In the genomic region with DNA sequence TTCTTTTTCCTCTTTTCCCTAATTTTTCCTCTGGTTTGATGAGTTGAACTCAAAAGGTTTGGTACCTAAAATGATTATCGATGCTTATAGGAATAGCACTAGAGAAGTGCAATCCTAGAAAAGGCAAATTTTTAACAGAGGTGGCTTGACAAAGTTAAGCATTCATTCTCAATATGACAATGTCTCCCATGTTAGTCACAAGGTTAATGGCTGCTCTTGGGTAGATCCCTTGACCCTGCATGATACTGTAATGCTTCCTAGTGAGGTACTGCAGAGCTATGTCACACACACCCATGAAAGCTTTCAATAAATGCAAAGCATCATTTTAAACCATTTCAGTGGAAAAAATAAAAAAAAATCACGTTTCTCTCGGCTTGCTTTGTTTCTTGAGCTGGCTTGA, we compare ENCODE assay signal across 19 cellular contexts.
"Had no signal": no experiment of that assay in that cellular context is flagged by ENCODE, and none has a peak within 500 bp of the region (broad histone marks: within the 10 kb centered on the region; RNA-seq: fewer than 3 reads in every experiment).

No MANE protein-coding gene starts in this region.

- H3K27me3 Mint-ChIP-seq: activated CD4-positive, alpha-beta T cell treated with anti-CD3 and anti-CD28 coated beads, Interleukin-2, amount 10 ng/mL, durations not matched to agents 24 days and 14 days; activated naive CD4-positive, alpha-beta T cell treated with anti-CD3 and anti-CD28 coated beads, Interleukin-2, amount 10 ng/mL, durations not matched to agents 7 days and 5 days had no signal

- DNase-seq: activated CD4-positive, alpha-beta memory T cell treated with anti-CD3 and anti-CD28 coated beads, Interleukin-2, amount 10 ng/mL, durations not matched to agents 7 days and 5 days; activated CD4-positive, alpha-beta T cell treated with anti-CD3 and anti-CD28 coated beads, Interleukin-2, amount 10 ng/mL, durations not matched to agents 24 days and 14 days; activated CD4-positive, CD25-positive, alpha-beta regulatory T cell treated with anti-CD3 and anti-CD28 coated beads, Interleukin-2, amount 50 U/mL, for 72 hours; activated CD8-positive, alpha-beta memory T cell treated with anti-CD3 and anti-CD28 coated beads, Interleukin-2, amount 50 U/mL, for 48 hours; activated gamma-delta T cell; activated naive CD4-positive, alpha-beta T cell treated with anti-CD3 and anti-CD28 coated beads, Interleukin-2, amount 10 ng/mL, durations not matched to agents 7 days and 5 days; activated naive CD8-positive, alpha-beta T cell treated with anti-CD3 and anti-CD28 coated beads, Interleukin-2, amount 10 ng/mL, durations not matched to agents 7 days and 5 days; activated T-cell treated with anti-CD3 and anti-CD28 coated beads, Interleukin-2, amount 50 U/mL, for 24 hours; brain microvascular endothelial cell; effector memory CD8-positive, alpha-beta T cell; left colon; mammary epithelial cell; right lobe of liver; stimulated activated CD4-positive, alpha-beta T cell treated with anti-CD3 and anti-CD28 coated beads, Interleukin-4, amount 100 ng/mL, for 1 hour; T-helper 9 cell; upper lobe of right lung had no signal

- ATAC-seq: effector memory CD8-positive, alpha-beta T cell; gastroesophageal sphincter; left colon; right lobe of liver; upper lobe of right lung had no signal

- H3K4me3 Mint-ChIP-seq: activated CD4-positive, alpha-beta memory T cell treated with anti-CD3 and anti-CD28 coated beads, Interleukin-2, amount 10 ng/mL, durations not matched to agents 7 days and 5 days; activated CD4-positive, alpha-beta T cell treated with anti-CD3 and anti-CD28 coated beads, Interleukin-2, amount 10 ng/mL, durations not matched to agents 24 days and 14 days; activated naive CD4-positive, alpha-beta T cell treated with anti-CD3 and anti-CD28 coated beads, Interleukin-2, amount 10 ng/mL, durations not matched to agents 7 days and 5 days; activated naive CD8-positive, alpha-beta T cell treated with anti-CD3 and anti-CD28 coated beads, Interleukin-2, amount 10 ng/mL, durations not matched to agents 7 days and 5 days; activated T-cell treated with anti-CD3 and anti-CD28 coated beads, Interleukin-2, amount 50 U/mL, for 24 hours; effector memory CD8-positive, alpha-beta T cell; nephron; stimulated activated naive CD8-positive, alpha-beta T cell treated with anti-CD3 and anti-CD28 coated beads, Interleukin-15, Interleukin-2, amounts not matched to agents 100 ng/mL and 50 ng/mL, for 24 hours had no signal

- H3K27ac Mint-ChIP-seq: activated CD4-positive, alpha-beta memory T cell treated with anti-CD3 and anti-CD28 coated beads, Interleukin-2, amount 10 ng/mL, durations not matched to agents 7 days and 5 days; activated CD4-positive, alpha-beta T cell treated with anti-CD3 and anti-CD28 coated beads, Interleukin-2, amount 10 ng/mL, durations not matched to agents 24 days and 14 days; activated naive CD4-positive, alpha-beta T cell treated with anti-CD3 and anti-CD28 coated beads, Interleukin-2, amount 10 ng/mL, durations not matched to agents 7 days and 5 days; activated naive CD8-positive, alpha-beta T cell treated with anti-CD3 and anti-CD28 coated beads, Interleukin-2, amount 10 ng/mL, durations not matched to agents 7 days and 5 days; activated T-cell treated with anti-CD3 and anti-CD28 coated beads, Interleukin-2, amount 50 U/mL, for 24 hours; effector memory CD8-positive, alpha-beta T cell; stimulated activated naive CD8-positive, alpha-beta T cell treated with anti-CD3 and anti-CD28 coated beads, Interleukin-15, Interleukin-2, amounts not matched to agents 100 ng/mL and 50 ng/mL, for 24 hours had no signal

- H3K4me1 Mint-ChIP-seq: activated CD4-positive, alpha-beta memory T cell treated with anti-CD3 and anti-CD28 coated beads, Interleukin-2, amount 10 ng/mL, durations not matched to agents 7 days and 5 days; activated CD4-positive, alpha-beta T cell treated with anti-CD3 and anti-CD28 coated beads, Interleukin-2, amount 10 ng/mL, durations not matched to agents 24 days and 14 days; activated naive CD4-positive, alpha-beta T cell treated with anti-CD3 and anti-CD28 coated beads, Interleukin-2, amount 10 ng/mL, durations not matched to agents 7 days and 5 days; activated naive CD8-positive, alpha-beta T cell treated with anti-CD3 and anti-CD28 coated beads, Interleukin-2, amount 10 ng/mL, durations not matched to agents 7 days and 5 days; nephron had no signal

- H3K36me3 Mint-ChIP-seq: activated naive CD4-positive, alpha-beta T cell treated with anti-CD3 and anti-CD28 coated beads, Interleukin-2, amount 10 ng/mL, durations not matched to agents 7 days and 5 days; activated naive CD8-positive, alpha-beta T cell treated with anti-CD3 and anti-CD28 coated beads, Interleukin-2, amount 10 ng/mL, durations not matched to agents 7 days and 5 days had no signal

- H3K9me3 Mint-ChIP-seq: activated CD4-positive, alpha-beta memory T cell treated with anti-CD3 and anti-CD28 coated beads, Interleukin-2, amount 10 ng/mL, durations not matched to agents 7 days and 5 days; activated naive CD4-positive, alpha-beta T cell treated with anti-CD3 and anti-CD28 coated beads, Interleukin-2, amount 10 ng/mL, durations not matched to agents 7 days and 5 days had no signal
